ENCODE assay signal across 8 cellular contexts in the genomic region with DNA sequence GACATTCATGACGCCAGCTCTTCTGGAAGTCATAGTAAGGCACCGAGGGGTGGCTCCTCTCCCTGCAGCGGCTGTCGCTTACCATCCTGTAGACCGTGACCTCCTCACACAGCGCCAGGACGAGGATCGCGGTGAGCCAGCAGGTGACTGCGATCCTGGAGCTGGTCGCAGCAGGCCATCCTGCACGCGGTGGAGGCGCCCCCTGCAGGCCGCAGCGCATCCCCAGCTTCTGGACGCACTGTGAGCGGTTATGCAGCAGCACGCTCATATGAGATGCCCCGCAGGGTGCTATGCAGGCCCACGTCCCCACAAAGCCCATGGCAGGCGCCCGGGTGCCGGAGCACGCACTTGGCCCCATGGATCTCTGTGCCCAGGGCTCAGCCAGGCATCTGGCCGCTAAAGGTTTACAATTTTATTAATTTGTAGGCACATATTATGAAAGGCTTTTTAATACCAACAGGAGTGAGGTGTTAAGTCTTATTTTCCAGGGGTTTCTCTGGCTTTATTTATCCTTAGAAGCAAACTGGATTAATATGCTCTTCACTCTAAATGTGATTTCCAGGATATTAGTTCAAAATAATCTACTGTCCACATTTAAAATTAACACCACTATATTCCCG. TPM values are rescaled to one million over a fixed set of nuclear protein-coding genes. Genes with fewer than 3 reads are reported as not detected.
DNase-seq lines count a peak whose midpoint lies in the region; ATAC-seq and TF ChIP-seq lines count a peak whose summit lies in the region.

No MANE protein-coding gene starts in this region.

- no TSS peak for BruUV-seq in PC-9 (replicated peaks; lab: Mats Ljungman, UMichigan)

- CTCF ChIA-PET in BJ (lab: Yijun Ruan, JAX), result no interaction called here
- CTCF ChIA-PET in PC-9 (lab: Charles Lee), result no interaction called here

- H3K79me2 ChIP-seq in PC-9 (ENCODE audit: low read depth), result no peaks in the 10 kb centered on the region

- no peaks in the 10 kb centered on the region for H3K9me2 ChIP-seq in PC-9 (ENCODE audit: insufficient read depth)

- no peak overlapping the region for H2AFZ ChIP-seq in PC-9

- no peak for DNase-seq in BJ (ENCODE audit: low read depth)
- no peak for DNase-seq in PC-9
- DNase-seq in activated naive CD8-positive, alpha-beta T cell treated with anti-CD3 and anti-CD28 coated beads, Interleukin-2, amount 10 ng/mL, durations not matched to agents 7 days and 5 days, result peak; percentile 48
- peak; percentile 92 for DNase-seq in iPS-NIHi7 (ENCODE audit: extremely low spot score)
- DNase-seq in stimulated activated CD8-positive, alpha-beta memory T cell treated with anti-CD3 and anti-CD28 coated beads, Interleukin-15, amount 100 ng/mL, for 24 hours (ENCODE audit: low read depth), result peak; percentile 21
- DNase-seq in GM03348 (ENCODE audit: low spot score), result no peak

- H3K4me1 Mint-ChIP-seq in activated naive CD8-positive, alpha-beta T cell treated with anti-CD3 and anti-CD28 coated beads, Interleukin-2, amount 10 ng/mL, durations not matched to agents 7 days and 5 days, result peaks cover 3% of the 10 kb centered on the region

- POLR2A ChIA-PET in BJ (lab: Charles Lee), result no interaction called here
- POLR2A ChIA-PET in PC-9 (lab: Charles Lee; ENCODE audit: unreplicated experiment), result no interaction called here
- POLR2A ChIA-PET in activated naive CD8-positive, alpha-beta T cell treated with anti-CD3 and anti-CD28 coated beads, Interleukin-2, amount 10 ng/mL, durations not matched to agents 7 days and 5 days (lab: Charles Lee), result no interaction called here

- TF ChIP-seq CTCF in BJ (IDR thresholded peaks at IDR 0.05; ENCODE audit: insufficient read depth, low read depth, low read length) (peak; percentile 43; the same call in 1 of the 2 replicates), PC-9 (conservative IDR thresholded peaks at IDR 0.05) (peak; percentile 52; the same call in 1 of the 2 replicates)

- H3F3A ChIP-seq in PC-9 (ENCODE audit: insufficient read depth, low read depth), result peaks cover 13% of the 10 kb centered on the region

- H3K27ac Mint-ChIP-seq in activated naive CD8-positive, alpha-beta T cell treated with anti-CD3 and anti-CD28 coated beads, Interleukin-2, amount 10 ng/mL, durations not matched to agents 7 days and 5 days, result no peak overlapping the region

- H3K4me3 Mint-ChIP-seq in activated naive CD8-positive, alpha-beta T cell treated with anti-CD3 and anti-CD28 coated beads, Interleukin-2, amount 10 ng/mL, durations not matched to agents 7 days and 5 days, result no peak overlapping the region

- H3K4me3 ChIP-seq in BJ (ENCODE audit: low read depth, low read length) (no peak overlapping the region), PC-9 (no peak overlapping the region)

- no peaks in the 10 kb centered on the region for H4K20me1 ChIP-seq in PC-9 (ENCODE audit: insufficient read depth)

- no peak overlapping the region for H3K27ac ChIP-seq in PC-9

- intact Hi-C loops in PC-9 (cut with micrococcal nuclease; ENCODE audit: unreplicated experiment), result no loop called here

- H3K36me3 Mint-ChIP-seq in activated naive CD8-positive, alpha-beta T cell treated with anti-CD3 and anti-CD28 coated beads, Interleukin-2, amount 10 ng/mL, durations not matched to agents 7 days and 5 days, result peaks cover 31% of the 10 kb centered on the region

- no peaks in the 10 kb centered on the region for H3K9me3 Mint-ChIP-seq in activated naive CD8-positive, alpha-beta T cell treated with anti-CD3 and anti-CD28 coated beads, Interleukin-2, amount 10 ng/mL, durations not matched to agents 7 days and 5 days

- no peaks in the 10 kb centered on the region for H3K27me3 Mint-ChIP-seq in activated naive CD8-positive, alpha-beta T cell treated with anti-CD3 and anti-CD28 coated beads, Interleukin-2, amount 10 ng/mL, durations not matched to agents 7 days and 5 days

- H3K4me2 ChIP-seq in PC-9, result no peak overlapping the region

- H3K4me1 ChIP-seq in PC-9 (replicated peaks; ENCODE audit: insufficient read depth), result no peaks in the 10 kb centered on the region

- peaks cover 5% of the 10 kb centered on the region for H3K36me3 ChIP-seq in BJ (ENCODE audit: control insufficient read depth, insufficient read depth, low read length)
- no peaks in the 10 kb centered on the region for H3K36me3 ChIP-seq in PC-9 (ENCODE audit: low read depth)

- H3K27me3 ChIP-seq in BJ (ENCODE audit: control insufficient read depth, insufficient read depth, low read length) (no peaks in the 10 kb centered on the region), PC-9 (ENCODE audit: insufficient read depth, low read depth) (no peaks in the 10 kb centered on the region)

- H3K9me3 ChIP-seq in PC-9 (ENCODE audit: insufficient read depth, low read depth), result no peaks in the 10 kb centered on the region

- peak; percentile 50 for ATAC-seq in activated naive CD8-positive, alpha-beta T cell treated with anti-CD3 and anti-CD28 coated beads, Interleukin-2, amount 10 ng/mL, durations not matched to agents 7 days and 5 days (ENCODE audit: low read depth)
- ATAC-seq in HG03108 (IDR thresholded peaks at IDR 0.05; ENCODE audit: unreplicated experiment) (no peak), HG02884 (IDR thresholded peaks at IDR 0.05; ENCODE audit: unreplicated experiment) (no peak)

RNA-seq across cellular contexts. Expression of a gene that starts 35.6 kb away (rescaled TPM):
- 27.9 and 28.8 TPM in 2 replicates for polyA plus RNA-seq in BJ (2011; rRNA removed)
- 23.0 and 33.6 TPM in 2 replicates for polyA minus RNA-seq in BJ (2011; rRNA and poly(A)+ RNA removed)
- 27.1 and 34.9 TPM in 2 replicates for total RNA-seq in PC-9 (2021)
- total RNA-seq in activated naive CD8-positive, alpha-beta T cell treated with anti-CD3 and anti-CD28 coated beads, Interleukin-2, amount 10 ng/mL, durations not matched to agents 7 days and 5 days, result 10 to 100 TPM; 75.6 to 80.3 TPM

RNA-seq across cellular contexts. Expression of a gene that starts 45.1 kb away (rescaled TPM):
- polyA plus RNA-seq in BJ (2011; rRNA removed), result 4.6 and 9.2 TPM in 2 replicates
- polyA minus RNA-seq in BJ (2011; rRNA and poly(A)+ RNA removed), result 2.6 and 3.3 TPM in 2 replicates
- 10.0 and 10.3 TPM in 2 replicates for total RNA-seq in PC-9 (2021)
- 10 to 100 TPM; 20.8 to 22.2 TPM for total RNA-seq in activated naive CD8-positive, alpha-beta T cell treated with anti-CD3 and anti-CD28 coated beads, Interleukin-2, amount 10 ng/mL, durations not matched to agents 7 days and 5 days

Comparison
In these comparisons a context has a peak if more than half of its experiments do, and no peak if none do; other contexts are left out.
1. DNase-seq: peak in activated naive CD8-positive, alpha-beta T cell treated with anti-CD3 and anti-CD28 coated beads, Interleukin-2, amount 10 ng/mL, durations not matched to agents 7 days and 5 days (single experiment), iPS-NIHi7 (single experiment) and stimulated activated CD8-positive, alpha-beta memory T cell treated with anti-CD3 and anti-CD28 coated beads, Interleukin-15, amount 100 ng/mL, for 24 hours (single experiment); none in BJ (single experiment), PC-9 (0 of 2) and GM03348 (single experiment).